ENCODE assay signal across 1 cellular context in the genomic region with DNA sequence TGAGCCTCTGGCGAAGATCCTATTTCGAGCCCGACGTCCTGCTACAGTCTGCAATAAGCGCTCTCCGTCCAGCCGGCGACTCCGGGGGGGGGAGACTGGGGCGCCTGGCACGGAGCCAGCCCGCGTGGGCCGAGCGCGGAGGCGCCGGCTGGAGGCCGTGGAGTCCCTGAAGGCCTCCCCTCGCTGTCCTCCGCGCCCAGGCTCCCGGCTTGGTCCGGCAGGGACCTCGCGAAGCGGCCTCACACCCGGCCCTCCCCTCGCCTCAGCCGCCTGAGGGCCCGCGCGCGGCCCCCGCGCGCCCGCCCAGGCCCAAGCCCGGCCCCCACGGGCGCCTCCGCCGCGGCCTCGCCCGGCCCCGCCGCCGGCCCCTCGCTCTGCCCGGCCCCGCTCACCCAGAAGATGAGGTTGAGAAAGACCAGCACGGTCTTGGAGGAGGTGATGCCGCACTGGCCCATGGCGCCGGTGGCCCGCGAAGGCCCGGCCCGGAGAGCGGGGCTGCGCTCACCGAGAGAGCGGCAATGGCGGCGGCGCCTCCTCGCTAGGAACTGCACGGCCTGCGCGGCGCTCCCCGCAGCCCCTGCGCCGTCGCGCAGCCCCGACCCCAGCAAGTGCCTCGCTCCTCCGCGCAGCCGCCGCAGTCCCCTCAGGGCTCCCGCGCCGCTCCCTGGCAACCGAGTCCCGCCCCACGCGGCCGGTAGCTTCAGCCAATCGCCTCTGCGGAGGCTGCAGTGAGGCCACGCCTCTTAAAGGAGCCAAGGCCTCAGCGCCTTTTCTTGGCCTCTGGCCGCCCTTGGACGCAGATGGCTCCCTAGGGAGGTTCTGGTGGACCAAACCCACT.
TF ChIP-seq lines count a peak whose summit lies in the region.

TSPAN3 (minus strand) TSS at position 610 of the 838 bp plus-strand sequence; CDS start at position 455, 155 bp downstream.

TF ChIP-seq in GM12878, 131 proteins besides CTCF, POLR2A, EP300 and RAD21 (continued from another document and continues in another):
- TF ChIP-seq, protein P1, sequence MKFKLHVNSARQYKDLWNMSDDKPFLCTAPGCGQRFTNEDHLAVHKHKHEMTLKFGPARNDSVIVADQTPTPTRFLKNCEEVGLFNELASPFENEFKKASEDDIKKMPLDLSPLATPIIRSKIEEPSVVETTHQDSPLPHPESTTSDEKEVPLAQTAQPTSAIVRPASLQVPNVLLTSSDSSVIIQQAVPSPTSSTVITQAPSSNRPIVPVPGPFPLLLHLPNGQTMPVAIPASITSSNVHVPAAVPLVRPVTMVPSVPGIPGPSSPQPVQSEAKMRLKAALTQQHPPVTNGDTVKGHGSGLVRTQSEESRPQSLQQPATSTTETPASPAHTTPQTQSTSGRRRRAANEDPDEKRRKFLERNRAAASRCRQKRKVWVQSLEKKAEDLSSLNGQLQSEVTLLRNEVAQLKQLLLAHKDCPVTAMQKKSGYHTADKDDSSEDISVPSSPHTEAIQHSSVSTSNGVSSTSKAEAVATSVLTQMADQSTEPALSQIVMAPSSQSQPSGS (IDR thresholded peaks at IDR 0.05; ENCODE audit: low read length): no peak
- TF ChIP-seq MTA3 (IDR thresholded peaks at IDR 0.05; ENCODE audit: borderline replicate concordance, low read length) (no peak), E4F1 (IDR thresholded peaks at IDR 0.05; ENCODE audit: borderline replicate concordance, partially characterized antibody) (no peak), RELB (IDR thresholded peaks at IDR 0.05; ENCODE audit: low read depth) (0 out of 2 replicates have a peak, but pooled peaks have one; percentile 24), EGR1 (IDR thresholded peaks at IDR 0.05; ENCODE audit: borderline replicate concordance in 1 of 2, low read depth in 2 of 2, low read length in 2 of 2) (peak in 1 of 2 experiments; percentile 53; a peak in 1 of 3 replicates), ZNF24 (IDR thresholded peaks at IDR 0.05) (no peak), REST (IDR thresholded peaks at IDR 0.05; ENCODE audit: low read depth, low read length) (no peak), EED (IDR thresholded peaks at IDR 0.05; ENCODE audit: low read depth) (no peak), HDAC6 (IDR thresholded peaks at IDR 0.05; ENCODE audit: unreplicated experiment) (no peak), ZBED1 (IDR thresholded peaks at IDR 0.05; ENCODE audit: borderline replicate concordance) (no peak), RB1 (IDR thresholded peaks at IDR 0.05; ENCODE audit: borderline replicate concordance) (peak; percentile 33; the same call in 1 of the 2 replicates), JUND (IDR thresholded peaks at IDR 0.05; ENCODE audit: low read depth, low read length) (no peak), SMAD5 (IDR thresholded peaks at IDR 0.05; ENCODE audit: low read depth) (no peak), HDGF (IDR thresholded peaks at IDR 0.05) (0 out of 2 replicates have a peak, but pooled peaks have one; percentile 43), FOXK2 (IDR thresholded peaks at IDR 0.05) (no peak), BACH1 (IDR thresholded peaks at IDR 0.05; ENCODE audit: borderline replicate concordance) (no peak; the same call in 1 of the 2 replicates), MXI1 (IDR thresholded peaks at IDR 0.05; ENCODE audit: low read depth, low read length) (peak; percentile 60; the same call in 1 of the 2 replicates), SMAD1 (IDR thresholded peaks at IDR 0.05; ENCODE audit: low read depth, partially characterized antibody) (peak; percentile 60), KLF5 (IDR thresholded peaks at IDR 0.05; ENCODE audit: partially characterized antibody) (no peak), RFX5 (IDR thresholded peaks at IDR 0.05; ENCODE audit: low read depth, low read length) (peak; percentile 73), IKZF1 (conservative IDR thresholded peaks at IDR 0.05) (peak; percentile 47), CUX1 (IDR thresholded peaks at IDR 0.05; ENCODE audit: insufficient replicate concordance, low read depth, low read length) (no peak), BCLAF1 (IDR thresholded peaks at IDR 0.05) (no peak), IRF4 (IDR thresholded peaks at IDR 0.05; ENCODE audit: low read depth, low read length) (no peak), RBBP5 (conservative IDR thresholded peaks at IDR 0.05) (no peak), RELA (IDR thresholded peaks at IDR 0.05; ENCODE audit: borderline replicate concordance, partially characterized antibody) (no peak)
- TF ChIP-seq, protein P2, sequence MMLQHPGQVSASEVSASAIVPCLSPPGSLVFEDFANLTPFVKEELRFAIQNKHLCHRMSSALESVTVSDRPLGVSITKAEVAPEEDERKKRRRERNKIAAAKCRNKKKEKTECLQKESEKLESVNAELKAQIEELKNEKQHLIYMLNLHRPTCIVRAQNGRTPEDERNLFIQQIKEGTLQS (IDR thresholded peaks at IDR 0.05; ENCODE audit: borderline replicate concordance, extremely low read depth, low read depth, low read length): no peak
- TF ChIP-seq, protein P3, sequence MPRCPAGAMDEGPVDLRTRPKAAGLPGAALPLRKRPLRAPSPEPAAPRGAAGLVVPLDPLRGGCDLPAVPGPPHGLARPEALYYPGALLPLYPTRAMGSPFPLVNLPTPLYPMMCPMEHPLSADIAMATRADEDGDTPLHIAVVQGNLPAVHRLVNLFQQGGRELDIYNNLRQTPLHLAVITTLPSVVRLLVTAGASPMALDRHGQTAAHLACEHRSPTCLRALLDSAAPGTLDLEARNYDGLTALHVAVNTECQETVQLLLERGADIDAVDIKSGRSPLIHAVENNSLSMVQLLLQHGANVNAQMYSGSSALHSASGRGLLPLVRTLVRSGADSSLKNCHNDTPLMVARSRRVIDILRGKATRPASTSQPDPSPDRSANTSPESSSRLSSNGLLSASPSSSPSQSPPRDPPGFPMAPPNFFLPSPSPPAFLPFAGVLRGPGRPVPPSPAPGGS (IDR thresholded peaks at IDR 0.05; ENCODE audit: borderline replicate concordance, insufficient read depth, low read depth, low read length, poor library complexity, severe bottlenecking): no peak
